1 cellular context compared by ENCODE assay signal in the genomic region with DNA sequence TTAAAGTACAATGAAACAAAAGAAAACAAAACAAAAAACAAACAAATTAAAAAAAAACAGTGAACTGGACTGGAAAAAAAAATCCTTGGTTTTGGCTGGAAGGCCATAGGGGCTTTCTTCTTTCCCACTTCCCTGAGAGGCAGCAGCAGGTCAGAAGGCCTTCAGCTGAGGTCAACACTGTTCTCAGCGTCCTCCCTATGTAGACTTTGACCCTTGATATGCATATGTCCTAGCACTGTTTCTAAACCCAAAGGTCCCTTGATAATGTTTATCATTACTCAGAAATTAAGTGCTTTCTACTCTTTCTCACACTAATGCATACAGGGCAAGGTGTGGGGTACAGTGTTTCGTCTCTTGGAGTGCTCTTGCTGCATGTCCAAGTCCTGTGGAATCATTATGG.
TF ChIP-seq lines count a peak whose summit lies in the region.

No MANE protein-coding gene starts in this region.

TF ChIP-seq in endothelial cell of umbilical vein, 7 proteins besides CTCF, POLR2A, EP300 and RAD21 (continued from another document):
- TF ChIP-seq POLR2AphosphoS5 (IDR thresholded peaks at IDR 0.05; ENCODE audit: insufficient read depth, low read depth, low read length), result no peak
- TF ChIP-seq JUN (IDR thresholded peaks at IDR 0.05; ENCODE audit: borderline replicate concordance, insufficient read depth, insufficient read length, low read depth), result no peak
- no peak for TF ChIP-seq EZH2 (IDR thresholded peaks at IDR 0.05; ENCODE audit: borderline replicate concordance, low read depth, low read length, severe bottlenecking)
- TF ChIP-seq FOS (IDR thresholded peaks at IDR 0.05; ENCODE audit: borderline replicate concordance, insufficient read depth, low read length), result no peak
- no peak for TF ChIP-seq GATA2 (IDR thresholded peaks at IDR 0.05; ENCODE audit: insufficient read depth, insufficient read length, low read depth, low read length)
- TF ChIP-seq, protein P1, sequence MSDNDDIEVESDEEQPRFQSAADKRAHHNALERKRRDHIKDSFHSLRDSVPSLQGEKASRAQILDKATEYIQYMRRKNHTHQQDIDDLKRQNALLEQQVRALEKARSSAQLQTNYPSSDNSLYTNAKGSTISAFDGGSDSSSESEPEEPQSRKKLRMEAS (IDR thresholded peaks at IDR 0.05; ENCODE audit: insufficient read depth, insufficient read length), result no peak
